ENCODE assay signal across 7 cellular contexts in the genomic region with DNA sequence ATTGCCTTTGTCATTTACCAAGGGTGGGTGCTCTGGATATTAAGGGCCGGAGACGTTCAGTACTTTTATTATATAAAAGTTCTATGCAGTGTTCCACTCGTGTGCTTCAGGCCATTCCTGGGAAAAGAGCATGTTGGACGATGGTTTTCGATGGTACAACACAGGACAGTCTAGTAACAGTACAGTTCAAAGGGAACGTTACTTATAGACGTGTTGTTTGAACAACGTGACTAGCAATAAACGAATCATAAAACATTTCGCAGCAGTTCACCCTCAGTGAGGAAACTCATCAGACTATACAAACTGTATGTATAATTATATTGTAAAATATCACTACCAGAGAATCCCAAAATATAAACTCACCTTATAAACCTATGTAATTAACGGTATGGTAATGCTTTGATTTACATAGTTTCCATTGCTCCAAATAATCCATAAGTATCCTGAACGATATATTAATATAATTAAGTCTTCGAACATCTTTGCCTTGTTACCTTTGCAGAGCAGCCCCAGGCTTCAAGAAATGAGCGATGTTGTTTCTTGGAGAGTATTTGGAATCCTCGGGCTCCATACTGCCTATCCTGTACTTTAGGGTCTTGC. TPM values are rescaled to one million over a fixed set of nuclear protein-coding genes. Genes with fewer than 3 reads are reported as not detected.
DNase-seq lines count a peak whose midpoint lies in the region; ATAC-seq and TF ChIP-seq lines count a peak whose summit lies in the region.

No MANE protein-coding gene starts in this region.

- H3K4me1 ChIP-seq in HEK293 (ENCODE audit: control insufficient read depth, insufficient read depth, low read length) (peaks cover 20% of the 10 kb centered on the region), iPS-15b (ENCODE audit: control insufficient read depth, insufficient read depth, low read length) (peaks cover 2% of the 10 kb centered on the region)

- peaks cover 19% of the 10 kb centered on the region for H3K36me3 Mint-ChIP-seq in activated CD8-positive, alpha-beta T cell treated with anti-CD3 and anti-CD28 coated beads, Interleukin-2, amount 10 ng/mL, durations not matched to agents 7 days and 5 days (ENCODE audit: low read depth)
- H3K36me3 Mint-ChIP-seq in stimulated activated naive B cell treated with anti-CD40 and anti-IgM and Interleukin-4, amounts not matched to agents 10 μg/mL and 1 μg/mL and 100 μg/mL, for 72 hours = peaks cover 10 to 19% of the 10 kb centered on the region in 2 donors

- H3K27me3 Mint-ChIP-seq in activated CD8-positive, alpha-beta T cell treated with anti-CD3 and anti-CD28 coated beads, Interleukin-2, amount 10 ng/mL, durations not matched to agents 7 days and 5 days (ENCODE audit: low read depth) = no peaks in the 10 kb centered on the region
- no peaks in the 10 kb centered on the region for H3K27me3 Mint-ChIP-seq in stimulated activated naive B cell treated with anti-CD40 and anti-IgM and Interleukin-4, amounts not matched to agents 10 μg/mL and 1 μg/mL and 100 μg/mL, for 72 hours

- H3K9me3 ChIP-seq in HEK293 (ENCODE audit: control insufficient read depth, insufficient read depth, low read depth, low read length) (no peaks in the 10 kb centered on the region), iPS-15b (ENCODE audit: control insufficient read depth, insufficient read depth, low read length) (no peaks in the 10 kb centered on the region)

- H3K4me1 Mint-ChIP-seq in activated CD8-positive, alpha-beta T cell treated with anti-CD3 and anti-CD28 coated beads, Interleukin-2, amount 10 ng/mL, durations not matched to agents 7 days and 5 days (ENCODE audit: low read depth) = peaks cover 36% of the 10 kb centered on the region
- peaks cover 18 to 47% of the 10 kb centered on the region in 2 donors for H3K4me1 Mint-ChIP-seq in stimulated activated naive B cell treated with anti-CD40 and anti-IgM and Interleukin-4, amounts not matched to agents 10 μg/mL and 1 μg/mL and 100 μg/mL, for 72 hours

- TF ChIP-seq CTCF in HEK293 (tag by site-specific recombination; IDR thresholded peaks at IDR 0.05) = no peak

- CTCF ChIA-PET in HEK293 (lab: Yijun Ruan, JAX) = interaction anchor here (0.7 to 1.9 kb wide), 4 partner anchors 39 to 150 kb away, joined by 3 to 9 read pairs (median 3); partner anchors contain the start of gene ACBD4
- CTCF ChIA-PET in activated CD8-positive, alpha-beta T cell treated with anti-CD3 and anti-CD28 coated beads, Interleukin-2, amount 10 ng/mL, durations not matched to agents 7 days and 5 days (lab: Charles Lee) = interaction anchor here (0.7 to 3.4 kb wide), 9 partner anchors 10 to 157 kb away, joined by 3 to 18 read pairs (median 4); partner anchors contain the start of genes ACBD4, DCAKD and PLCD3
- CTCF ChIA-PET in HEK293T (lab: Yijun Ruan, JAX) = interaction anchor here (0.7 to 1.3 kb wide), 3 partner anchors 10 to 38 kb away, joined by 3 to 5 read pairs (median 4); partner anchors contain the start of gene DCAKD

- H3K4me3 Mint-ChIP-seq in activated CD8-positive, alpha-beta T cell treated with anti-CD3 and anti-CD28 coated beads, Interleukin-2, amount 10 ng/mL, durations not matched to agents 7 days and 5 days = peak overlapping the region; percentile 90
- peak overlapping the region; percentile 92 for H3K4me3 Mint-ChIP-seq in stimulated activated naive B cell treated with anti-CD40 and anti-IgM and Interleukin-4, amounts not matched to agents 10 μg/mL and 1 μg/mL and 100 μg/mL, for 72 hours

- ATAC-seq in activated CD8-positive, alpha-beta T cell treated with anti-CD3 and anti-CD28 coated beads, Interleukin-2, amount 10 ng/mL, durations not matched to agents 7 days and 5 days = no peak
- ATAC-seq in stimulated activated naive B cell treated with anti-CD40 and anti-IgM and Interleukin-4, amounts not matched to agents 10 μg/mL and 1 μg/mL and 100 μg/mL, for 72 hours (replicated peaks) = no peak
- no peak for ATAC-seq in GM21723 (IDR thresholded peaks at IDR 0.05; ENCODE audit: unreplicated experiment)
- no peak for ATAC-seq in HG02623 (IDR thresholded peaks at IDR 0.05; ENCODE audit: unreplicated experiment)

- no peak for DNase-seq in activated CD8-positive, alpha-beta T cell treated with anti-CD3 and anti-CD28 coated beads, Interleukin-2, amount 10 ng/mL, durations not matched to agents 7 days and 5 days
- DNase-seq in stimulated activated naive B cell treated with anti-CD40 and anti-IgM and Interleukin-4, amounts not matched to agents 10 μg/mL and 1 μg/mL and 100 μg/mL, for 72 hours = no peak
- DNase-seq in HEK293T (ENCODE audit: extremely low spot score) = no peak

- H3K27ac Mint-ChIP-seq in activated CD8-positive, alpha-beta T cell treated with anti-CD3 and anti-CD28 coated beads, Interleukin-2, amount 10 ng/mL, durations not matched to agents 7 days and 5 days = peak overlapping the region; percentile 96
- peak overlapping the region; percentile 99 for H3K27ac Mint-ChIP-seq in stimulated activated naive B cell treated with anti-CD40 and anti-IgM and Interleukin-4, amounts not matched to agents 10 μg/mL and 1 μg/mL and 100 μg/mL, for 72 hours

- H3K9me3 Mint-ChIP-seq in activated CD8-positive, alpha-beta T cell treated with anti-CD3 and anti-CD28 coated beads, Interleukin-2, amount 10 ng/mL, durations not matched to agents 7 days and 5 days (ENCODE audit: insufficient read depth) = no peaks in the 10 kb centered on the region
- H3K9me3 Mint-ChIP-seq in stimulated activated naive B cell treated with anti-CD40 and anti-IgM and Interleukin-4, amounts not matched to agents 10 μg/mL and 1 μg/mL and 100 μg/mL, for 72 hours = no peaks in the 10 kb centered on the region

- no peaks in the 10 kb centered on the region for H3K27me3 ChIP-seq in iPS-15b (ENCODE audit: control insufficient read depth, insufficient read depth, low read length)

- peak overlapping the region; percentile 82 for H3K9ac ChIP-seq in iPS-15b (ENCODE audit: low read depth, low read length)

- peaks cover 0 to 3% of the 10 kb centered on the region in 2 experiments; a peak in 2 of 3 replicates for H3K36me3 ChIP-seq in HEK293 (ENCODE audit: control insufficient read depth in 2 of 2, insufficient read depth in 1 of 2, low read length in 2 of 2)
- H3K36me3 ChIP-seq in iPS-15b (ENCODE audit: control insufficient read depth, insufficient read depth, low read length) = no peaks in the 10 kb centered on the region

- peak overlapping the region; percentile 93 for H3K4me3 ChIP-seq in HEK293 (ENCODE audit: low read depth, low read length)
- peak overlapping the region; percentile 77 for H3K4me3 ChIP-seq in iPS-15b (ENCODE audit: low read depth, low read length)

- H3K27ac ChIP-seq in HEK293 (ENCODE audit: extremely low read depth, low read depth, low read length) = peak overlapping the region; percentile 72

- POLR2A ChIA-PET in HEK293 (lab: Yijun Ruan, JAX) = interaction anchor here (0.5 to 2.1 kb wide), 17 partner anchors 9 to 163 kb away, joined by 3 to 56 read pairs (median 6); partner anchors contain the start of genes DCAKD, EFTUD2, HEXIM1 and HEXIM2
- POLR2A ChIA-PET in activated CD8-positive, alpha-beta T cell treated with anti-CD3 and anti-CD28 coated beads, Interleukin-2, amount 10 ng/mL, durations not matched to agents 7 days and 5 days (lab: Charles Lee) = interaction anchor here (0.8 to 3.5 kb wide), 12 partner anchors 9 to 284 kb away, joined by 3 to 71 read pairs (median 4); partner anchors contain the start of genes ACBD4, DCAKD, EFTUD2 and HEXIM1
- POLR2A ChIA-PET in HEK293T (lab: Yijun Ruan, JAX) = interaction anchor here (0.6 to 3.3 kb wide), 17 partner anchors 9 to 157 kb away, joined by 3 to 56 read pairs (median 6); partner anchors contain the start of genes DCAKD, HEXIM1 and HEXIM2

TF ChIP-seq in HEK293, 187 proteins besides CTCF, POLR2A, EP300 and RAD21:
- TF ChIP-seq GFI1B (tag by site-specific recombination; IDR thresholded peaks at IDR 0.05) = no peak
- TF ChIP-seq MYNN (tag by site-specific recombination; IDR thresholded peaks at IDR 0.05; ENCODE audit: borderline replicate concordance) = peak; percentile 94; the same call in 1 of the 2 replicates

TF ChIP-seq in HEK293T, 16 proteins besides CTCF, POLR2A, EP300 and RAD21:
- TF ChIP-seq, protein P1, sequence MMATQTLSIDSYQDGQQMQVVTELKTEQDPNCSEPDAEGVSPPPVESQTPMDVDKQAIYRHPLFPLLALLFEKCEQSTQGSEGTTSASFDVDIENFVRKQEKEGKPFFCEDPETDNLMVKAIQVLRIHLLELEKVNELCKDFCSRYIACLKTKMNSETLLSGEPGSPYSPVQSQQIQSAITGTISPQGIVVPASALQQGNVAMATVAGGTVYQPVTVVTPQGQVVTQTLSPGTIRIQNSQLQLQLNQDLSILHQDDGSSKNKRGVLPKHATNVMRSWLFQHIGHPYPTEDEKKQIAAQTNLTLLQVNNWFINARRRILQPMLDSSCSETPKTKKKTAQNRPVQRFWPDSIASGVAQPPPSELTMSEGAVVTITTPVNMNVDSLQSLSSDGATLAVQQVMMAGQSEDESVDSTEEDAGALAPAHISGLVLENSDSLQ (IDR thresholded peaks at IDR 0.05) = no peak
- TF ChIP-seq FOXK2 (IDR thresholded peaks at IDR 0.05) (no peak), ELF4 (IDR thresholded peaks at IDR 0.05) (no peak), TARDBP (IDR thresholded peaks at IDR 0.05) (no peak), BHLHE40 (IDR thresholded peaks at IDR 0.05; ENCODE audit: borderline replicate concordance) (no peak), NFRKB (IDR thresholded peaks at IDR 0.05) (no peak), CTBP1 (IDR thresholded peaks at IDR 0.05; ENCODE audit: borderline replicate concordance) (no peak)

RNA-seq across cellular contexts. Expression of gene NMT1, which starts 0.6 kb away (rescaled TPM):
- 100 to 1,000 TPM; 125 to 143 TPM for total RNA-seq in activated CD8-positive, alpha-beta T cell treated with anti-CD3 and anti-CD28 coated beads, Interleukin-2, amount 10 ng/mL, durations not matched to agents 7 days and 5 days

RNA-seq across cellular contexts. Expression of gene DCAKD, which starts 10.3 kb away (rescaled TPM):
- 10 to 100 TPM; 32.9 to 33.7 TPM for total RNA-seq in activated CD8-positive, alpha-beta T cell treated with anti-CD3 and anti-CD28 coated beads, Interleukin-2, amount 10 ng/mL, durations not matched to agents 7 days and 5 days
